ENCODE assay signal across 19 cellular contexts in genomic region chr6:36714511-36714910, GRCh38. TPM values are rescaled to one million over a fixed set of nuclear protein-coding genes. Genes with fewer than 3 reads are reported as not detected.
DNase-seq lines count a peak whose midpoint lies in the region; ATAC-seq lines count a peak whose summit lies in the region.
"Had no signal": no experiment of that assay in that cellular context is flagged by ENCODE, and none has a peak within 500 bp of the region (broad histone marks: within the 10 kb centered on the region; RNA-seq: fewer than 3 reads in every experiment).

No MANE protein-coding gene starts in this region.

- intact Hi-C loops in activated naive CD4-positive, alpha-beta T cell treated with anti-CD3 and anti-CD28 coated beads for 36 hours (cut with micrococcal nuclease) = no loop called here
- intact Hi-C loops in posterior vena cava (cut with DNase I) = no loop called here

- H3K9me3 Mint-ChIP-seq in activated naive CD4-positive, alpha-beta T cell treated with anti-CD3 and anti-CD28 coated beads for 36 hours = no peaks in the 10 kb centered on the region
- H3K9me3 Mint-ChIP-seq in activated naive CD4-positive, alpha-beta T cell treated with anti-CD3 and anti-CD28 coated beads, Interleukin-2, amount 10 ng/mL, durations not matched to agents 7 days and 5 days = no peaks in the 10 kb centered on the region
- H3K9me3 Mint-ChIP-seq: CD8-positive, alpha-beta T cell had no signal

- no peaks in the 10 kb centered on the region for H3K36me3 Mint-ChIP-seq in activated naive CD4-positive, alpha-beta T cell treated with anti-CD3 and anti-CD28 coated beads for 36 hours (ENCODE audit: low read depth)
- H3K36me3 Mint-ChIP-seq in activated naive CD4-positive, alpha-beta T cell treated with anti-CD3 and anti-CD28 coated beads, Interleukin-2, amount 10 ng/mL, durations not matched to agents 7 days and 5 days = no peaks in the 10 kb centered on the region
- H3K36me3 Mint-ChIP-seq: CD8-positive, alpha-beta T cell had no signal

- CTCF ChIA-PET in activated naive CD4-positive, alpha-beta T cell treated with anti-CD3 and anti-CD28 coated beads for 36 hours (lab: Charles Lee) = interaction anchor here (1.4 kb wide), 1 partner anchor 10 kb away, joined by 3 read pairs; no protein-coding TSS in a partner anchor
- CTCF ChIA-PET in activated naive CD4-positive, alpha-beta T cell treated with anti-CD3 and anti-CD28 coated beads, Interleukin-2, amount 10 ng/mL, durations not matched to agents 7 days and 5 days (lab: Charles Lee) = interaction anchor here (0.6 kb wide), 1 partner anchor 47 kb away, joined by 3 read pairs; no protein-coding TSS in a partner anchor

- no peak overlapping the region for H3K27ac Mint-ChIP-seq in activated naive CD4-positive, alpha-beta T cell treated with anti-CD3 and anti-CD28 coated beads for 36 hours
- H3K27ac Mint-ChIP-seq in activated naive CD4-positive, alpha-beta T cell treated with anti-CD3 and anti-CD28 coated beads, Interleukin-2, amount 10 ng/mL, durations not matched to agents 7 days and 5 days = no peak overlapping the region
- H3K27ac Mint-ChIP-seq: B cell; CD8-positive, alpha-beta T cell had no signal

- H3K27me3 Mint-ChIP-seq in activated naive CD4-positive, alpha-beta T cell treated with anti-CD3 and anti-CD28 coated beads for 36 hours (ENCODE audit: low read depth) = no peaks in the 10 kb centered on the region
- H3K27me3 Mint-ChIP-seq in activated naive CD4-positive, alpha-beta T cell treated with anti-CD3 and anti-CD28 coated beads, Interleukin-2, amount 10 ng/mL, durations not matched to agents 7 days and 5 days = peaks cover 56% of the 10 kb centered on the region
- H3K27me3 Mint-ChIP-seq: B cell had no signal

- no peak for ATAC-seq in GM18873 (IDR thresholded peaks at IDR 0.05; ENCODE audit: low FRiP score, unreplicated experiment)
- ATAC-seq: CD8-positive, alpha-beta T cell had no signal

- H3K4me1 Mint-ChIP-seq in activated naive CD4-positive, alpha-beta T cell treated with anti-CD3 and anti-CD28 coated beads for 36 hours (ENCODE audit: low read depth) = no peaks in the 10 kb centered on the region
- H3K4me1 Mint-ChIP-seq in activated naive CD4-positive, alpha-beta T cell treated with anti-CD3 and anti-CD28 coated beads, Interleukin-2, amount 10 ng/mL, durations not matched to agents 7 days and 5 days = no peaks in the 10 kb centered on the region

- no peak overlapping the region for H3K4me3 Mint-ChIP-seq in activated naive CD4-positive, alpha-beta T cell treated with anti-CD3 and anti-CD28 coated beads for 36 hours
- no peak overlapping the region for H3K4me3 Mint-ChIP-seq in activated naive CD4-positive, alpha-beta T cell treated with anti-CD3 and anti-CD28 coated beads, Interleukin-2, amount 10 ng/mL, durations not matched to agents 7 days and 5 days
- H3K4me3 Mint-ChIP-seq: B cell; CD8-positive, alpha-beta T cell had no signal

- DNase-seq in activated naive CD4-positive, alpha-beta T cell treated with anti-CD3 and anti-CD28 coated beads for 36 hours = peak; percentile 2
- DNase-seq in activated naive CD4-positive, alpha-beta T cell treated with anti-CD3 and anti-CD28 coated beads, Interleukin-2, amount 10 ng/mL, durations not matched to agents 7 days and 5 days = no peak
- DNase-seq in mesenteric fat pad (ENCODE audit: low spot score) = peak; percentile 68
- peak; percentile 65 for DNase-seq in posterior vena cava (ENCODE audit: low spot score)
- DNase-seq in hypothalamus (lab: John Stamatoyannopoulos, UW) = no peak
- DNase-seq in activated T-cell treated with anti-CD3 and anti-CD28 coated beads for 4 hours = no peak
- DNase-seq: CD8-positive, alpha-beta T cell; COR-L47; DMS 273 treated with DMSO at 0.1 percent for 48 hours; DMS53; DND-41; EL; GM23248; HCEC 1CT had no signal

RNA-seq across cellular contexts. Expression of gene RAB44, which starts 16.9 kb away (rescaled TPM):
- total RNA-seq in activated naive CD4-positive, alpha-beta T cell treated with anti-CD3 and anti-CD28 coated beads for 36 hours = under 1 TPM in 1 of 2 experiments, not detected in 1; 0.05 TPM
- 0.35 TPM for total RNA-seq in mesenteric fat pad
- total RNA-seq in posterior vena cava = under 1 TPM; 0.33 to 0.42 TPM
- total RNA-seq: A172, G401, GM23248, HT-29 had no signal

RNA-seq across cellular contexts. Expression of gene CDKN1A, which starts 36.0 kb away (rescaled TPM):
- 10 to 100 TPM; 90.1 to 92.3 TPM for total RNA-seq in activated naive CD4-positive, alpha-beta T cell treated with anti-CD3 and anti-CD28 coated beads for 36 hours
- 245 TPM for total RNA-seq in mesenteric fat pad
- 100 to 1,000 TPM in 1 of 2 donors, 10 to 100 TPM in 1; 87.4 to 195 TPM for total RNA-seq in posterior vena cava

Comparison
In these comparisons a context has a peak if more than half of its experiments do, and no peak if none do; other contexts are left out.
1. DNase-seq: peak in activated naive CD4-positive, alpha-beta T cell treated with anti-CD3 and anti-CD28 coated beads for 36 hours (single experiment), mesenteric fat pad (single experiment) and posterior vena cava (single experiment); none in activated naive CD4-positive, alpha-beta T cell treated with anti-CD3 and anti-CD28 coated beads, Interleukin-2, amount 10 ng/mL, durations not matched to agents 7 days and 5 days (single experiment), hypothalamus (0 of 51) and activated T-cell treated with anti-CD3 and anti-CD28 coated beads for 4 hours (single experiment).